In the genomic region with DNA sequence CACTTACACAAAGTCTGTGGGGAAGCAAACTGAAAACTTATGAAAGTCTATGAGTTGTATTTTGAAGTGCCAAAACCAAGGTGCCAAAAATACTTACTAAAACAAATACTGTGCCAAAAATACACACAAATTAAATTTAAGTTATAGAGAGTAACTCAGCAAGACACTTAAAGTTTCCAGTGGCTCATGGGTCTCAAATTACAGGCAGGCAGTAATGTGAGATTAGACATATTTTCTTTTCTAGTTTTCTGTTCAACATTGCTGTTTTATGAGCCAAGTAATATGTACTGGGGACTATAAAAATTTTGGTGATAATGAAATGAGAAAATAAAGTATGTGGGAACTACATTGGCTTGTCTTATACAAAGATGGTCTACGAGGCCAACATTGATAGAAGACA, we compare ENCODE assay signal across 18 cellular contexts.
"Had no signal": no experiment of that assay in that cellular context is flagged by ENCODE, and none has a peak within 500 bp of the region (broad histone marks: within the 10 kb centered on the region; RNA-seq: fewer than 3 reads in every experiment).

No MANE protein-coding gene starts in this region.

- H3K4me1 Mint-ChIP-seq: immature natural killer cell; neural crest cell; stimulated activated effector memory CD8-positive, alpha-beta T cell treated with anti-CD3 and anti-CD28 coated beads, Interleukin-12 subunit alpha, Interleukin-12 subunit beta, amount 100 ng/mL, for 72 hours had no signal

- ATAC-seq: foreskin keratinocyte; mucosa of descending colon; naive thymus-derived CD8-positive, alpha-beta T cell; stimulated activated effector memory CD8-positive, alpha-beta T cell treated with anti-CD3 and anti-CD28 coated beads, Interleukin-12 subunit alpha, Interleukin-12 subunit beta, amount 100 ng/mL, for 72 hours had no signal

- H3K9me3 Mint-ChIP-seq: stimulated activated effector memory CD8-positive, alpha-beta T cell treated with anti-CD3 and anti-CD28 coated beads, Interleukin-12 subunit alpha, Interleukin-12 subunit beta, amount 100 ng/mL, for 72 hours had no signal

- H3K27ac Mint-ChIP-seq: immature natural killer cell; naive thymus-derived CD8-positive, alpha-beta T cell; stimulated activated effector memory CD8-positive, alpha-beta T cell treated with anti-CD3 and anti-CD28 coated beads, Interleukin-12 subunit alpha, Interleukin-12 subunit beta, amount 100 ng/mL, for 72 hours; stimulated activated naive CD8-positive, alpha-beta T cell treated with anti-CD3 and anti-CD28 coated beads, Interleukin-15, Interleukin-2, amounts not matched to agents 100 ng/mL and 50 ng/mL, for 24 hours had no signal

- H3K36me3 Mint-ChIP-seq: immature natural killer cell; stimulated activated effector memory CD8-positive, alpha-beta T cell treated with anti-CD3 and anti-CD28 coated beads, Interleukin-12 subunit alpha, Interleukin-12 subunit beta, amount 100 ng/mL, for 72 hours had no signal

- H3K4me3 Mint-ChIP-seq: immature natural killer cell; naive thymus-derived CD8-positive, alpha-beta T cell; neural crest cell; stimulated activated effector memory CD8-positive, alpha-beta T cell treated with anti-CD3 and anti-CD28 coated beads, Interleukin-12 subunit alpha, Interleukin-12 subunit beta, amount 100 ng/mL, for 72 hours; stimulated activated naive CD8-positive, alpha-beta T cell treated with anti-CD3 and anti-CD28 coated beads, Interleukin-15, Interleukin-2, amounts not matched to agents 100 ng/mL and 50 ng/mL, for 24 hours had no signal

- DNase-seq: dermis blood vessel endothelial cell; esophagus squamous epithelium; foreskin keratinocyte; immature natural killer cell; mesendoderm; mucosa of descending colon; naive thymus-derived CD8-positive, alpha-beta T cell; ovary; small intestine; stimulated activated CD4-positive, alpha-beta T cell treated with anti-CD3 and anti-CD28 coated beads, Interleukin-2, amount 100 ng/mL, for 48 hours; stimulated activated CD8-positive, alpha-beta memory T cell treated with anti-CD3 and anti-CD28 coated beads, Interleukin-4, amount 100 ng/mL, for 48 hours; tibial artery; upper lobe of left lung; uterus had no signal

- H3K4me3 ChIP-seq: esophagus squamous epithelium, mucosa of descending colon, ovary, right atrium auricular region, tibial artery, upper lobe of left lung, uterus had no signal
